In the genomic region with DNA sequence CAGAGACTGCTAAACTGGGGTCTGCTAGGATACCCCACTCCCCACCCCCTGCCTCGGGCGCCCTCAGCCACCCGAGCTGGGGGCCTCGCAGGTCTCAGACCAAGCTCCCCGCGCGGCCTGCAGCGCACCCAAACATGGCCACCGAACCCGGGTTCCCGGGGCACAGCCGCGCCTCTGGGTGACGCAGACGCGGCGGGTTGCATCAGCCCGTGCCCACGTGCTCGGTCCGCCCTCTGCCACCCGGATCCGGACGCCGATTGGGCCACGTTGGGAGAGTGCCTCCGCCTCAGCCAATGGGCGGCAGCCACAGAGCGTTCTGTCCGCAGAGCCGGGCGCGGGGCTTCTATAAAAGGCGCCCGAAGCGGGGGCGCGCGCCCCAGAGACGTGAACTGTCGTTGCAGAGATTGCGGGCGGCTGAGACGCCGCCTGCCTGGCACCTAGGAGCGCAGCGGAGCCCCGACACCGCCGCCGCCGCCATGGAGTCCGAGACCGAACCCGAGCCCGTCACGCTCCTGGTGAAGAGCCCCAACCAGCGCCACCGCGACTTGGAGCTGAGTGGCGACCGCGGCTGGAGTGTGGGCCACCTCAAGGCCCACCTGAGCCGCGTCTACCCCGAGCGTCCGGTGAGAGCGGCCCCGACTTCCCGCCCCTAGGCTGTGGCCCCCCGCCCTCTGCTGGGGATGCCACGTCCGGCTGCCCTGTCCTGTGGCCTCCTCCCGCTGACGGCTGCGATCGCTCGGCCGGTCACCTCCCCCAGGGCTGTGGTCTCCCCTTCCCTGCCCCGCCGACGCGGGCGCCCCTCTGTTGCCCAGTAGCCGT, we compare ENCODE assay signal across 8 cellular contexts.
DNase-seq lines count a peak whose midpoint lies in the region; ATAC-seq and TF ChIP-seq lines count a peak whose summit lies in the region.

A gene with protein sequence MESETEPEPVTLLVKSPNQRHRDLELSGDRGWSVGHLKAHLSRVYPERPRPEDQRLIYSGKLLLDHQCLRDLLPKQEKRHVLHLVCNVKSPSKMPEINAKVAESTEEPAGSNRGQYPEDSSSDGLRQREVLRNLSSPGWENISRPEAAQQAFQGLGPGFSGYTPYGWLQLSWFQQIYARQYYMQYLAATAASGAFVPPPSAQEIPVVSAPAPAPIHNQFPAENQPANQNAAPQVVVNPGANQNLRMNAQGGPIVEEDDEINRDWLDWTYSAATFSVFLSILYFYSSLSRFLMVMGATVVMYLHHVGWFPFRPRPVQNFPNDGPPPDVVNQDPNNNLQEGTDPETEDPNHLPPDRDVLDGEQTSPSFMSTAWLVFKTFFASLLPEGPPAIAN (plus strand): TSS at position 374 of the 819 bp plus-strand sequence. CDS start 103 bp downstream, at position 477.

- H3K4me3 ChIP-seq in AG09309 (ENCODE audit: control insufficient read depth, low read depth, low read length), result peak within 1 kb of the TSS; percentile 91

- DNase-seq in AG09309 (ENCODE audit: low read depth) (peak; percentile 89), NCI-H345 treated with DMSO at 0.1 percent for 48 hours (lab: John Stamatoyannopoulos, UW; ENCODE audit: unreplicated experiment) (peak; percentile 80), iris pigment epithelial cell (ENCODE audit: low read depth) (peak; percentile 97)
- DNase-seq in activated CD4-positive, CD25-positive, alpha-beta regulatory T cell (lab: John Stamatoyannopoulos, UW), result peak; percentile 96 to 98 (median 97)
- peak; percentile 99 for DNase-seq in central memory CD4-positive, alpha-beta T cell
- DNase-seq in stimulated activated CD4-positive, alpha-beta T cell treated with anti-CD3 and anti-CD28 coated beads, Interleukin-12 subunit alpha, Interleukin-12 subunit beta, amount 100 ng/mL, for 4 hours, result peak; percentile 98

- ATAC-seq in GM19023 (IDR thresholded peaks at IDR 0.05; ENCODE audit: unreplicated experiment), result peak; percentile 89
- ATAC-seq in HG03280 (IDR thresholded peaks at IDR 0.05; ENCODE audit: unreplicated experiment), result peak; percentile 91

- TF ChIP-seq CTCF in AG09309 (IDR thresholded peaks at IDR 0.05; ENCODE audit: control insufficient read depth, insufficient read depth, low read depth, low read length, missing control alignments), result no peak

Comparison
In these comparisons a context has a peak if more than half of its experiments do, and no peak if none do; other contexts are left out.
1. Peak in every context shown above with its lines: DNase-seq, ATAC-seq and H3K4me3 ChIP-seq.